Comparison of ENCODE assay signal across 9 cellular contexts in genomic region chr14:61563162-61563511, GRCh38.
DNase-seq lines count a peak whose midpoint lies in the region; ATAC-seq and TF ChIP-seq lines count a peak whose summit lies in the region.
"Had no signal": no experiment of that assay in that cellular context is flagged by ENCODE, and none has a peak within 500 bp of the region (broad histone marks: within the 10 kb centered on the region; RNA-seq: fewer than 3 reads in every experiment).

No MANE protein-coding gene starts in this region.

- H3K4me1 ChIP-seq in GM23248 (ENCODE audit: insufficient read depth) (peaks cover 76% of the 10 kb centered on the region), OCI-LY7 (ENCODE audit: insufficient read depth, low read length, poor library complexity, severe bottlenecking) (peaks cover 52% of the 10 kb centered on the region), skeletal muscle satellite cell (ENCODE audit: control insufficient read depth, insufficient read depth, low read length) (peaks cover 92% of the 10 kb centered on the region)

- H3K4me2 ChIP-seq in GM23248 (ENCODE audit: unreplicated experiment) (peak overlapping the region; percentile 61), OCI-LY7 (ENCODE audit: low read length) (no peak overlapping the region), skeletal muscle satellite cell (ENCODE audit: low read length) (peak overlapping the region; percentile 66)

- H3K27me3 Mint-ChIP-seq in dendritic cell treated with granulocyte-macrophage colony-stimulating factor and Interleukin-4, amounts not matched to agents 40 ng/mL and 50 ng/mL, for 4 days: no peaks in the 10 kb centered on the region

- H2AFZ ChIP-seq in GM23248 (no peak overlapping the region), OCI-LY7 (ENCODE audit: low read length) (peak overlapping the region; percentile 7; the same call in 1 of the 2 replicates)

- no peak overlapping the region for H3K4me3 ChIP-seq in GM23248
- H3K4me3 ChIP-seq in OCI-LY7 (ENCODE audit: low read depth, low read length, poor library complexity, severe bottlenecking): no peak overlapping the region
- peak overlapping the region; percentile 32 for H3K4me3 ChIP-seq in skeletal muscle satellite cell (ENCODE audit: low read length)
- no peak overlapping the region for H3K4me3 ChIP-seq in foreskin fibroblast (ENCODE audit: low read depth in 1 of 2, low read length in 2 of 2)

- peaks cover 10% of the 10 kb centered on the region for H3K36me3 Mint-ChIP-seq in dendritic cell treated with granulocyte-macrophage colony-stimulating factor and Interleukin-4, amounts not matched to agents 40 ng/mL and 50 ng/mL, for 4 days (ENCODE audit: low read depth)

- H3K36me3 ChIP-seq in GM23248 (ENCODE audit: low read depth) (no peaks in the 10 kb centered on the region), OCI-LY7 (ENCODE audit: insufficient read depth, low read length) (no peaks in the 10 kb centered on the region), skeletal muscle satellite cell (ENCODE audit: insufficient read depth, low read length) (no peaks in the 10 kb centered on the region)

- H3K9me2 ChIP-seq in GM23248 (ENCODE audit: insufficient read depth) (no peaks in the 10 kb centered on the region), OCI-LY7 (ENCODE audit: insufficient read depth, low read length) (no peaks in the 10 kb centered on the region)

- POLR2A ChIA-PET in OCI-LY7 (lab: Charles Lee): interaction anchor here (0.8 to 6.8 kb wide), 4 partner anchors 10 to 167 kb away, joined by 3 to 64 read pairs (median 4); no protein-coding TSS in a partner anchor

- in situ Hi-C loops in GM23248 (cut with MboI): loop anchor here (10.0 kb wide), 1 partner anchor 132 kb away; the partner anchor contains the start of gene HIF1A

- no peaks in the 10 kb centered on the region for H3K9me3 Mint-ChIP-seq in dendritic cell treated with granulocyte-macrophage colony-stimulating factor and Interleukin-4, amounts not matched to agents 40 ng/mL and 50 ng/mL, for 4 days

- peak overlapping the region; percentile 83 for H3K9ac ChIP-seq in GM23248
- peak overlapping the region; percentile 91 for H3K9ac ChIP-seq in skeletal muscle satellite cell (ENCODE audit: low read depth, low read length)

- CTCF ChIA-PET in OCI-LY7 (lab: Charles Lee; ENCODE audit: unreplicated experiment): interaction anchor here (0.5 kb wide), 1 partner anchor 93 kb away, joined by 3 read pairs; no protein-coding TSS in a partner anchor

- DNase-seq in GM23248 (no peak), OCI-LY7 (ENCODE audit: low spot score) (no peak), superior temporal gyrus (ENCODE audit: extremely low spot score) (no peak), foreskin fibroblast (no peak)
- DNase-seq in stimulated activated naive CD4-positive, alpha-beta T cell (lab: John Stamatoyannopoulos, UW): no peak
- DNase-seq: NCI-H2171 treated with DMSO at 0.1 percent for 48 hours had no signal

- peak overlapping the region; percentile 87 for H3K27ac Mint-ChIP-seq in dendritic cell treated with granulocyte-macrophage colony-stimulating factor and Interleukin-4, amounts not matched to agents 40 ng/mL and 50 ng/mL, for 4 days

- no peak overlapping the region for H3K4me3 Mint-ChIP-seq in dendritic cell treated with granulocyte-macrophage colony-stimulating factor and Interleukin-4, amounts not matched to agents 40 ng/mL and 50 ng/mL, for 4 days

- BruUV-seq in OCI-LY7 (replicated peaks; lab: Mats Ljungman, UMichigan): no TSS peak

- H3F3A ChIP-seq in GM23248 (ENCODE audit: insufficient read depth): peaks cover 72% of the 10 kb centered on the region

- H3K79me2 ChIP-seq in GM23248 (ENCODE audit: insufficient read depth) (peaks cover 61% of the 10 kb centered on the region), OCI-LY7 (ENCODE audit: insufficient read depth, low read depth, low read length) (no peaks in the 10 kb centered on the region)

- 78 to 81% methylated on average over 7 of the region's 7 CpGs for WGBS in GM23248 (ENCODE audit: low coverage in 1 of 2, low lambda C conversion rate in 2 of 2, missing lambda C conversion rate in 2 of 2), 2 experiments

- TF ChIP-seq CTCF in OCI-LY7 (conservative IDR thresholded peaks at IDR 0.05; ENCODE audit: low read length): no peak
- TF ChIP-seq CTCF in foreskin fibroblast (IDR thresholded peaks at IDR 0.05; ENCODE audit: low read depth, low read length): no peak

- peaks cover 72% of the 10 kb centered on the region for H3K4me1 Mint-ChIP-seq in dendritic cell treated with granulocyte-macrophage colony-stimulating factor and Interleukin-4, amounts not matched to agents 40 ng/mL and 50 ng/mL, for 4 days (ENCODE audit: low read depth)

- no peaks in the 10 kb centered on the region for H4K20me1 ChIP-seq in GM23248 (ENCODE audit: insufficient read depth)
- no peaks in the 10 kb centered on the region for H4K20me1 ChIP-seq in OCI-LY7 (ENCODE audit: insufficient read depth, low read length)

- H3K27me3 ChIP-seq in GM23248 (replicated peaks; ENCODE audit: insufficient read depth): no peaks in the 10 kb centered on the region
- no peaks in the 10 kb centered on the region for H3K27me3 ChIP-seq in skeletal muscle satellite cell (ENCODE audit: control insufficient read depth, insufficient read depth, low read length)

- intact Hi-C loops in OCI-LY7 (cut with micrococcal nuclease; ENCODE audit: unreplicated experiment): no loop called here
- intact Hi-C loops in dendritic cell treated with granulocyte-macrophage colony-stimulating factor and Interleukin-4, amounts not matched to agents 40 ng/mL and 50 ng/mL, for 4 days (cut with micrococcal nuclease): loop anchor here (5.0 kb wide), 1 partner anchor 39 kb away; no protein-coding TSS in a partner anchor

- H3K9me3 ChIP-seq in GM23248 (ENCODE audit: low read depth) (no peaks in the 10 kb centered on the region), OCI-LY7 (ENCODE audit: low read length) (no peaks in the 10 kb centered on the region), skeletal muscle satellite cell (replicated peaks; ENCODE audit: low read length) (no peaks in the 10 kb centered on the region)

- no peak for ATAC-seq in activated CD4-positive, CD25-positive, alpha-beta regulatory T cell treated with anti-CD3 and anti-CD28 coated beads, Interleukin-2, amount 50 U/mL, for 24 hours

- H3K27ac ChIP-seq in GM23248: peak overlapping the region; percentile 99
- H3K27ac ChIP-seq in OCI-LY7 (ENCODE audit: low read depth, low read length, poor library complexity, severe bottlenecking): no peak overlapping the region
